In the genomic region with DNA sequence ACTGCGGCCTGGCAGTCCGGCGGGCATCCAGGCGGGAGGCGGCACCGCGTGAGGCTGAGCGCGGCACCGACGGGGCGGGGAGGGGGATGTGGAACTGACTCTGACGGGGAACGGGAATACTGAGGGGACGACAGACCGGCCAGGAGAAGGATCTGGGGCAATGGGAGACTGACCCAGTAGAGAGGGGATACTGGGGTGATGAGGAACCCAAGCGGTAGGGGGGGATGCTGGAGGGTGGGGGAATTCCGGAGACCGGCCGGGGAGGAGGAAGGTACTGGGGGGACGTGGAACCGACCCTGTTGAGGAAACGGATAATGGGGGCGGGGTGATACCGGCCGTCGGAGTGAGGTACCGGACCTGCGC, we compare ENCODE assay signal across 8 cellular contexts. TPM values are rescaled to one million over a fixed set of nuclear protein-coding genes. Genes with fewer than 3 reads are reported as not detected.
DNase-seq lines count a peak whose midpoint lies in the region; ATAC-seq, FAIRE-seq and TF ChIP-seq lines count a peak whose summit lies in the region.

No MANE protein-coding gene starts in this region.

- H3K4me1 ChIP-seq in BLaER1: peaks cover 39% of the 10 kb centered on the region

- no TSS peak for BruUV-seq in MCF 10A (replicated peaks; lab: Mats Ljungman, UMichigan)

- H3K4me3 Mint-ChIP-seq in MCF 10A (ENCODE audit: unreplicated experiment): peak overlapping the region; percentile 74

- peaks cover 39% of the 10 kb centered on the region for H4K20me1 ChIP-seq in BLaER1

- H3K9me3 Mint-ChIP-seq in MCF 10A (ENCODE audit: unreplicated experiment): no peaks in the 10 kb centered on the region

- peak overlapping the region; percentile 95 for H3K4me2 ChIP-seq in BLaER1

- no peaks in the 10 kb centered on the region for H3K27me3 ChIP-seq in BLaER1

- H3K9me3 ChIP-seq in BLaER1: no peaks in the 10 kb centered on the region

- H3K36me3 ChIP-seq in BLaER1: peaks cover 26% of the 10 kb centered on the region

- POLR2A ChIA-PET in MCF 10A (lab: Yijun Ruan, JAX): interaction anchor here (0.6 to 4.4 kb wide), 23 partner anchors 10 to 426 kb away, joined by 3 to 68 read pairs (median 5); partner anchors contain the start of genes BICD2, CARD19, CENPP and IARS1

- peak; percentile 3 for ATAC-seq in GM21576 (IDR thresholded peaks at IDR 0.05; ENCODE audit: unreplicated experiment)
- ATAC-seq in left lobe of liver: peak; percentile 23

- H3K27ac Mint-ChIP-seq in MCF 10A (ENCODE audit: low read depth, unreplicated experiment): peak overlapping the region; percentile 69

- H3K27ac ChIP-seq in BLaER1: peak overlapping the region; percentile 95

- intact Hi-C loops in MCF 10A (cut with micrococcal nuclease): loop anchor here (1.0 kb wide), 1 partner anchor 8 kb away; no protein-coding TSS in a partner anchor

- peak overlapping the region; percentile 95 for H3K4me3 ChIP-seq in BLaER1

- DNase-seq in RPMI8226 (peak; percentile 28), MCF 10A (ENCODE audit: unreplicated experiment) (no peak), left lobe of liver (ENCODE audit: low spot score) (peak; percentile 51), RCC 7860 (ENCODE audit: low spot score) (no peak), NCI-H2171 treated with DMSO at 0.1 percent for 48 hours (lab: John Stamatoyannopoulos, UW) (no peak)
- DNase-seq in stimulated activated CD8-positive, alpha-beta memory T cell treated with anti-CD3 and anti-CD28 coated beads, Interleukin-7, amount 100 ng/mL, for 24 hours (ENCODE audit: low read depth): peak; percentile 5

- CTCF ChIA-PET in MCF 10A (lab: Yijun Ruan, JAX): no interaction called here

- no peak for TF ChIP-seq CTCF in MCF 10A (IDR thresholded peaks at IDR 0.05; ENCODE audit: unreplicated experiment)

- H3K36me3 Mint-ChIP-seq in MCF 10A (ENCODE audit: insufficient read depth, unreplicated experiment): peaks cover 18% of the 10 kb centered on the region

- no peaks in the 10 kb centered on the region for H3K27me3 Mint-ChIP-seq in MCF 10A (ENCODE audit: insufficient read depth, unreplicated experiment)

- peak overlapping the region; percentile 94 for H3K9ac ChIP-seq in BLaER1

- FAIRE-seq in RCC 7860 (lab: Jason Lieb, UNC): no peak

- peaks cover 16% of the 10 kb centered on the region for H3K4me1 Mint-ChIP-seq in MCF 10A (ENCODE audit: insufficient read depth, unreplicated experiment)

RNA-seq across cellular contexts. Expression of gene IPPK, which starts 0.4 kb away (rescaled TPM):
- total RNA-seq in MCF 10A (2022) (16.3 and 16.6 TPM in 2 replicates), left lobe of liver (1.8 TPM)

Comparison
In these comparisons a context has a peak if more than half of its experiments do, and no peak if none do; other contexts are left out.
1. DNase-seq: peak in RPMI8226 (single experiment), left lobe of liver (single experiment) and stimulated activated CD8-positive, alpha-beta memory T cell treated with anti-CD3 and anti-CD28 coated beads, Interleukin-7, amount 100 ng/mL, for 24 hours (single experiment); none in MCF 10A (single experiment), RCC 7860 (single experiment) and NCI-H2171 treated with DMSO at 0.1 percent for 48 hours (single experiment).